ENCODE assay signal across 20 cellular contexts in genomic region chr2:191710411-191710900, GRCh38. TPM values are rescaled to one million over a fixed set of nuclear protein-coding genes. Genes with fewer than 3 reads are reported as not detected.
DNase-seq lines count a peak whose midpoint lies in the region; ATAC-seq, FAIRE-seq and TF ChIP-seq lines count a peak whose summit lies in the region.
"Had no signal": no experiment of that assay in that cellular context is flagged by ENCODE, and none has a peak within 500 bp of the region (broad histone marks: within the 10 kb centered on the region; RNA-seq: fewer than 3 reads in every experiment).

No MANE protein-coding gene starts in this region.

- no peak overlapping the region for H2BK120ac ChIP-seq in H9 (ENCODE audit: low read depth, low read length, poor library complexity, severe bottlenecking)

- no peak overlapping the region for H2BK20ac ChIP-seq in H9 (ENCODE audit: low read depth, low read length, poor library complexity, severe bottlenecking)

- no peak for ATAC-seq in left ventricle myocardium superior
- ATAC-seq: activated T-cell treated with anti-CD3 and anti-CD28 coated beads, Interleukin-2, amount 50 U/mL, for 72 hours; right cardiac atrium; upper lobe of right lung had no signal

- no peak overlapping the region for H2BK5ac ChIP-seq in H9 (ENCODE audit: insufficient read length, low read length)

- no peak overlapping the region for H3K4me3 ChIP-seq in breast epithelium
- H3K4me3 ChIP-seq in fibroblast of mammary gland (ENCODE audit: control insufficient read depth, low read depth, low read length), result no peak overlapping the region
- H3K4me3 ChIP-seq: adrenal gland, upper lobe of right lung had no signal

- H3K27me3 Mint-ChIP-seq in MCF 10A (ENCODE audit: insufficient read depth, unreplicated experiment) (no peaks in the 10 kb centered on the region), H9 (ENCODE audit: low read depth) (no peaks in the 10 kb centered on the region)

- intact Hi-C loops in MCF 10A (cut with micrococcal nuclease), result no loop called here
- intact Hi-C loops in breast epithelium (cut with DNase I; ENCODE audit: low total_unique reads), result no loop called here
- intact Hi-C loops in left ventricle myocardium superior (cut with micrococcal nuclease), result no loop called here

- H2BK12ac ChIP-seq in H9 (ENCODE audit: insufficient read length, low read depth, low read length), result no peak overlapping the region

- TF ChIP-seq POLR2A in breast epithelium (IDR thresholded peaks at IDR 0.05), result no peak

- no peak overlapping the region for H3K23ac ChIP-seq in H9 (ENCODE audit: insufficient read length, low read depth, low read length)

- no peaks in the 10 kb centered on the region for H4K20me1 ChIP-seq in H9 (ENCODE audit: control insufficient read depth, insufficient read depth, insufficient read length)

- FAIRE-seq in urothelium cell line (lab: Jason Lieb, UNC), result no peak
- FAIRE-seq: A204.1, frontal cortex had no signal

- H2BK15ac ChIP-seq in H9 (ENCODE audit: low read depth, low read length), result no peak overlapping the region

- CTCF ChIA-PET in MCF 10A (lab: Yijun Ruan, JAX), result interaction anchor here (0.9 to 1.4 kb wide), 3 partner anchors 10 to 144 kb away, joined by 3 to 4 read pairs (median 3); no protein-coding TSS in a partner anchor

- no peak overlapping the region for H3K9ac ChIP-seq in H9 (ENCODE audit: extremely low read depth, insufficient read length, low read length)

- no peak overlapping the region for H2AFZ ChIP-seq in H9 (ENCODE audit: low read length)

- no peak overlapping the region for H3K4me3 Mint-ChIP-seq in MCF 10A (ENCODE audit: unreplicated experiment)
- no peak overlapping the region for H3K4me3 Mint-ChIP-seq in H9
- H3K4me3 Mint-ChIP-seq: activated T-cell treated with anti-CD3 and anti-CD28 coated beads, Interleukin-2, amount 50 U/mL, for 72 hours; nephron had no signal

- TF ChIP-seq CTCF in MCF 10A (IDR thresholded peaks at IDR 0.05; ENCODE audit: unreplicated experiment) (no peak), breast epithelium (IDR thresholded peaks at IDR 0.05) (no peak), fibroblast of mammary gland (conservative IDR thresholded peaks at IDR 0.05; ENCODE audit: control insufficient read depth, insufficient read depth, low read depth, low read length) (no peak), H9 (conservative IDR thresholded peaks at IDR 0.05) (no peak)

- H3K4ac ChIP-seq in H9 (ENCODE audit: low read depth, low read length), result no peak overlapping the region

- H4K91ac ChIP-seq in H9 (ENCODE audit: insufficient read length, low read depth, low read length), result no peak overlapping the region

- no CpG with 5 or more reads among the region's 1 CpG for WGBS in H9 (ENCODE audit: extremely low coverage, insufficient read length, low lambda C conversion rate)

- H3K4me1 Mint-ChIP-seq in MCF 10A (ENCODE audit: insufficient read depth, unreplicated experiment) (peaks cover 7% of the 10 kb centered on the region), H9 (peaks cover 13% of the 10 kb centered on the region in 2 experiments)

- no peak overlapping the region for H3K4me2 ChIP-seq in H9 (ENCODE audit: insufficient read depth, insufficient read length, low read length)

- no TSS peak for BruUV-seq in MCF 10A (replicated peaks; lab: Mats Ljungman, UMichigan)

- no peak overlapping the region for H4K5ac ChIP-seq in H9 (ENCODE audit: insufficient read length, low read depth, low read length)

- no peak overlapping the region for H3K27ac ChIP-seq in breast epithelium
- no peak overlapping the region for H3K27ac ChIP-seq in H9 (ENCODE audit: insufficient read length, low read depth, low read length)
- H3K27ac ChIP-seq: adrenal gland, upper lobe of right lung had no signal

- H3K23me2 ChIP-seq in H9 (ENCODE audit: insufficient read length, low read depth, low read length, poor library complexity, severe bottlenecking), result no peaks in the 10 kb centered on the region

- H3K27me3 ChIP-seq in breast epithelium (no peaks in the 10 kb centered on the region), H9 (ENCODE audit: insufficient read depth, low read length) (no peaks in the 10 kb centered on the region)
- H3K27me3 ChIP-seq: adrenal gland, upper lobe of right lung had no signal

- no peaks in the 10 kb centered on the region for H3K36me3 ChIP-seq in breast epithelium
- H3K36me3 ChIP-seq: adrenal gland, upper lobe of right lung had no signal

- no peak overlapping the region for H3T11ph ChIP-seq in H9 (ENCODE audit: low read length)

- H3K14ac ChIP-seq in H9 (ENCODE audit: insufficient read depth, low read length), result no peak overlapping the region

- H3K79me2 ChIP-seq in H9 (ENCODE audit: insufficient read depth, low read length), result no peaks in the 10 kb centered on the region

- H3K27ac Mint-ChIP-seq in MCF 10A (ENCODE audit: low read depth, unreplicated experiment) (no peak overlapping the region), H9 (no peak overlapping the region)
- H3K27ac Mint-ChIP-seq: activated T-cell treated with anti-CD3 and anti-CD28 coated beads, Interleukin-2, amount 50 U/mL, for 72 hours; nephron had no signal

- DNase-seq in MCF 10A (ENCODE audit: unreplicated experiment), result peak; percentile 46
- no peak for DNase-seq in breast epithelium (ENCODE audit: low spot score in 2 of 2)
- peak; percentile 88 for DNase-seq in RPMI7951 (ENCODE audit: low read depth)
- peak; percentile 87 for DNase-seq in fibroblast of mammary gland (ENCODE audit: low read depth)
- DNase-seq in H9, result no peak
- DNase-seq in SIG-M5 (lab: John Stamatoyannopoulos, UW), result no peak
- DNase-seq in left ventricle myocardium superior, result no peak
- no peak for DNase-seq in urothelium cell line (ENCODE audit: low spot score)
- DNase-seq: activated CD4-positive, alpha-beta T cell treated with anti-CD3 and anti-CD28 coated beads, Interleukin-2, amount 50 U/mL, for 48 hours; activated T-cell treated with anti-CD3 and anti-CD28 coated beads, Interleukin-2, amount 50 U/mL, for 72 hours; adrenal gland; Calu3; cortex of kidney; right cardiac atrium; SHP77; stimulated activated CD4-positive, alpha-beta T cell treated with anti-CD3 and anti-CD28 coated beads, Interleukin-4, amount 100 ng/mL, for 1 hour; upper lobe of right lung had no signal

- H3K36me3 Mint-ChIP-seq in MCF 10A (ENCODE audit: insufficient read depth, unreplicated experiment), result no peaks in the 10 kb centered on the region
- no peaks in the 10 kb centered on the region; a peak in 1 of 7 replicates for H3K36me3 Mint-ChIP-seq in H9 (ENCODE audit: insufficient read depth in 1 of 3, low read depth in 3 of 3)

- H3K9me3 ChIP-seq in breast epithelium, result no peaks in the 10 kb centered on the region
- no peaks in the 10 kb centered on the region for H3K9me3 ChIP-seq in H9 (ENCODE audit: control insufficient read depth, low read depth, low read length)
- H3K9me3 ChIP-seq: adrenal gland, upper lobe of right lung had no signal

- H3K9me3 Mint-ChIP-seq in MCF 10A (ENCODE audit: unreplicated experiment) (peaks cover 6% of the 10 kb centered on the region), H9 (no peaks in the 10 kb centered on the region)
- H3K9me3 Mint-ChIP-seq: activated T-cell treated with anti-CD3 and anti-CD28 coated beads, Interleukin-2, amount 50 U/mL, for 72 hours; nephron had no signal

- POLR2A ChIA-PET in MCF 10A (lab: Yijun Ruan, JAX), result interaction anchor here (0.7 to 1.8 kb wide), 2 partner anchors 13 to 51 kb away, joined by 3 to 6 read pairs; no protein-coding TSS in a partner anchor

- no peaks in the 10 kb centered on the region for H3K4me1 ChIP-seq in breast epithelium
- no peaks in the 10 kb centered on the region for H3K4me1 ChIP-seq in H9 (ENCODE audit: insufficient read depth, low read length)
- H3K4me1 ChIP-seq: adrenal gland, upper lobe of right lung had no signal

- H3K79me1 ChIP-seq in H9 (ENCODE audit: insufficient read depth, low read depth, low read length, poor library complexity, severe bottlenecking), result no peaks in the 10 kb centered on the region

- H3K18ac ChIP-seq in H9 (ENCODE audit: insufficient read length, low read depth, low read length), result no peak overlapping the region

- H3K56ac ChIP-seq in H9 (ENCODE audit: insufficient read length, low read depth, low read length), result no peak overlapping the region

- no peak overlapping the region for H2AK5ac ChIP-seq in H9 (ENCODE audit: insufficient read length, low read length)

- no peak overlapping the region for H4K8ac ChIP-seq in H9 (replicated peaks; ENCODE audit: insufficient read length, low read depth, low read length)

RNA-seq across cellular contexts. Expression of gene NABP1, which starts 32.5 kb away (rescaled TPM):
- total RNA-seq in MCF 10A (2022), result 81.8 and 96.3 TPM in 2 replicates
- total RNA-seq in breast epithelium, result 10 to 100 TPM; 34.4 to 44.9 (median 37.8) TPM
- total RNA-seq in RPMI7951 (2014; rRNA removed; shearing (Covaris generic)), result 19.4 and 24.5 TPM in 2 replicates
- 3.2 TPM in 2 replicates for total RNA-seq in H9 (2021)
- 7.1 TPM for total RNA-seq in left ventricle myocardium superior

Comparison
In these comparisons a context has a peak if more than half of its experiments do, and no peak if none do; other contexts are left out.
1. DNase-seq: peak in MCF 10A (single experiment), RPMI7951 (single experiment) and fibroblast of mammary gland (single experiment); none in breast epithelium (0 of 2), H9 (single experiment), SIG-M5 (single experiment), left ventricle myocardium superior (single experiment) and urothelium cell line (single experiment).